ENCODE assay signal across 1 cellular context in the genomic region with DNA sequence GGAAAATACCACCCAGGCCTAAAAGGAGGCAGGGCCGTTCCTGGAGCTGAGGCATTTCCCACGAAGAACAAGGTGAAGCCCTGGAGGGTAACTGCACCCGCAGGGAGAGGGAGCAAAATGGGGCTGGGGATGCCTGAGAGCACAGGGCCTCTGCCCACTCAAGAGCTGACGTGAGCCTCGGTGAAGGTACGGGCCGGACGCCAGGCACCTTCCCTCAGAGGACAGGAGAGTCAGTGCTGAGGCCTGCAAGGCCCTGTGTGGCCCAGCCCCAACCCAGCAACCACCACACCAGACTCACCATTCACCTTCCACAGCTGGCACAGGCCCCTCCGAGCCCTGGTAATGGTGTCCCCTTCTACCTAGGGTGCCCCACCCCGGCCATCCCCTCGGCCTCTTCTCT.
TF ChIP-seq lines count a peak whose summit lies in the region.

No MANE protein-coding gene starts in this region.

TF ChIP-seq in HepG2, 621 proteins besides CTCF, POLR2A, EP300 and RAD21:
- no peak for TF ChIP-seq CEBPB (IDR thresholded peaks at IDR 0.05; ENCODE audit: borderline replicate concordance, low read depth, low read length)
- TF ChIP-seq AGO2 (optimal IDR thresholded peaks at IDR 0.05; ENCODE audit: low read depth, low read length) = peak; percentile 12
- no peak for TF ChIP-seq KAT8 (CRISPR knock-in tag; IDR thresholded peaks at IDR 0.05)
- TF ChIP-seq ZNF317 (CRISPR knock-in tag; IDR thresholded peaks at IDR 0.05) = no peak
- TF ChIP-seq DPF2 (CRISPR knock-in tag; IDR thresholded peaks at IDR 0.05; ENCODE audit: borderline replicate concordance, low read depth) = no peak
